In the genomic region with DNA sequence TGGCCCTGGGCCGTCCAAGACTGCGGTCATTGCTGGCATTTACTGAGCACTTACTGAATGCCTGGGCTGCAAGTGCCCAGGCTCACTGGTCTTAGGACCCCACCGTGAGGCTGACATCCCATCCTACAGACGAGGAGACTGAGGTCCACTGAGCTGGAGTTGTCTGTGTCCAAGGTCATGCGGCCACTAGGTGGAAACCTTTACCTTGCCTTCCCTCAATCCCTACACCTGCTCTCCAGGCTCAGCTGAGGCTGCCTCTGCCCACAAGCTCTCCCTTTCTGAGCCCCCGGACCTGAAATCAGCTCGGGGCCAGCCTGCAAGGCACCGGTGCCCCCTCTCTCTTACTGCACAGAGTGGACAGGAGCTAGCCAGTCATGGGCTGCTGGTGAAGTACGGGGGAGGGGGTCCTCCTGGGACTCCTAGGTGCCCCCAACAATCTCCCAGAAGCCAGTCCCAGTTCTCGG, we compare ENCODE assay signal across 1 cellular context.
TF ChIP-seq lines count a peak whose summit lies in the region.

No MANE protein-coding gene starts in this region.

TF ChIP-seq in WTC11, 78 proteins besides CTCF, POLR2A, EP300 and RAD21 (continued from another document):
- no peak for TF ChIP-seq AR (CRISPR knock-in tag; IDR thresholded peaks at IDR 0.05)
